14 cellular contexts compared by ENCODE assay signal in genomic region chr4:13990596-13991589, GRCh38.
A peak's percentile ranks its signal among the peaks of the same experiment; 100 is the strongest.
DNase-seq lines count a peak whose midpoint lies in the region; ATAC-seq and TF ChIP-seq lines count a peak whose summit lies in the region.
"Had no signal": no experiment of that assay in that cellular context is flagged by ENCODE, and none has a peak within 500 bp of the region (broad histone marks: within the 10 kb centered on the region; RNA-seq: fewer than 3 reads in every experiment).

No MANE protein-coding gene starts in this region.

- intact Hi-C loops in left cardiac atrium (cut with DNase I), result no loop called here

- TF ChIP-seq CTCF in fibroblast of pulmonary artery (IDR thresholded peaks at IDR 0.05; ENCODE audit: low read length, missing control alignments) (no peak), nephron (IDR thresholded peaks at IDR 0.05; ENCODE audit: unreplicated experiment in 3 of 3) (no peak)

- H3K9me3 Mint-ChIP-seq in nephron, result no peaks in the 10 kb centered on the region

- ATAC-seq in HG03439 (IDR thresholded peaks at IDR 0.05; ENCODE audit: unreplicated experiment), result no peak
- ATAC-seq in GM18498 (IDR thresholded peaks at IDR 0.05; ENCODE audit: unreplicated experiment), result no peak
- no peak for ATAC-seq in left cardiac atrium

- no peaks in the 10 kb centered on the region for H3K36me3 Mint-ChIP-seq in nephron (ENCODE audit: low read depth)

- no peak overlapping the region for H3K4me3 ChIP-seq in fibroblast of pulmonary artery (replicated peaks; ENCODE audit: low read depth, low read length)
- H3K4me3 ChIP-seq: left ventricle myocardium inferior, ovary had no signal

- DNase-seq in Caki2 (ENCODE audit: low read depth), result peak; percentile 91
- peak; percentile 6 for DNase-seq in SK-N-DZ (ENCODE audit: low spot score)
- DNase-seq in fibroblast of pulmonary artery (ENCODE audit: low read depth), result peak; percentile 44
- no peak for DNase-seq in NCI-H1092 treated with DMSO at 0.1 percent for 48 hours (lab: John Stamatoyannopoulos, UW)
- DNase-seq in left cardiac atrium, result no peak
- DNase-seq: activated CD4-positive, CD25-positive, alpha-beta regulatory T cell treated with anti-CD3 and anti-CD28 coated beads, Interleukin-2, amount 50 U/mL, for 72 hours; activated T-cell treated with anti-CD3 and anti-CD28 coated beads for 4 hours; DND-41; left ventricle myocardium inferior; ovary; stimulated activated naive CD4-positive, alpha-beta T cell had no signal

- H3K27me3 Mint-ChIP-seq in nephron (ENCODE audit: low read depth), result no peaks in the 10 kb centered on the region

- H3K4me3 Mint-ChIP-seq in nephron, result no peak overlapping the region

- H3K4me1 Mint-ChIP-seq in nephron, result peaks cover 16% of the 10 kb centered on the region

- peak overlapping the region; percentile 32 to 93 (median 83) for H3K27ac Mint-ChIP-seq in nephron

- in situ Hi-C loops in Caki2 (cut with HindIII; ENCODE audit: low pct_unique_long_range_greater_than_20kb, low sequenced_read_pairs), result no loop called here

Comparison
In these comparisons a context has a peak if more than half of its experiments do, and no peak if none do; other contexts are left out.
1. DNase-seq: peak in Caki2 (single experiment), SK-N-DZ (single experiment) and fibroblast of pulmonary artery (single experiment); none in NCI-H1092 treated with DMSO at 0.1 percent for 48 hours (single experiment) and left cardiac atrium (single experiment).